ENCODE assay signal across 8 cellular contexts in genomic region chr15:92883643-92884458, GRCh38. TPM values are rescaled to one million over a fixed set of nuclear protein-coding genes. Genes with fewer than 3 reads are reported as not detected.
DNase-seq lines count a peak whose midpoint lies in the region; ATAC-seq, FAIRE-seq and TF ChIP-seq lines count a peak whose summit lies in the region.

No MANE protein-coding gene starts in this region.

- H3K27ac Mint-ChIP-seq in endothelial cell (ENCODE audit: unreplicated experiment) = peak overlapping the region; percentile 98

- peaks cover 39% of the 10 kb centered on the region for H3K36me3 ChIP-seq in ACC112 (ENCODE audit: insufficient read depth, low read length)
- H3K36me3 ChIP-seq in HAP-1 (replicated peaks) = peaks cover 51% of the 10 kb centered on the region
- H3K36me3 ChIP-seq in neural cell (ENCODE audit: insufficient read depth, low read length) = peaks cover 7% of the 10 kb centered on the region

- H3K36me3 Mint-ChIP-seq in endothelial cell (ENCODE audit: low read depth, unreplicated experiment) = peaks cover 40% of the 10 kb centered on the region

- H3K27me3 Mint-ChIP-seq in endothelial cell (ENCODE audit: unreplicated experiment) = peaks cover 15% of the 10 kb centered on the region

- peak overlapping the region; percentile 80 for H3K4me3 ChIP-seq in ACC112 (ENCODE audit: low read depth, low read length)
- H3K4me3 ChIP-seq in HAP-1 = peak overlapping the region; percentile 58
- peak overlapping the region; percentile 71 for H3K4me3 ChIP-seq in neural cell (ENCODE audit: low read length)

- H3K4me3 Mint-ChIP-seq in endothelial cell (ENCODE audit: unreplicated experiment) = peak overlapping the region; percentile 98

- peaks cover 2% of the 10 kb centered on the region for H4K20me1 ChIP-seq in neural cell (ENCODE audit: insufficient read depth)

- no peak for TF ChIP-seq EP300 in neural cell (conservative IDR thresholded peaks at IDR 0.05; ENCODE audit: poor library complexity, severe bottlenecking)

- H3K9me3 ChIP-seq in HAP-1 = no peaks in the 10 kb centered on the region
- no peaks in the 10 kb centered on the region for H3K9me3 ChIP-seq in neural cell (ENCODE audit: low read length)

- H3F3A ChIP-seq in neural cell (ENCODE audit: insufficient read depth, low read length, poor library complexity, severe bottlenecking) = no peaks in the 10 kb centered on the region

- FAIRE-seq in urothelium cell line (lab: Jason Lieb, UNC) = no peak

- DNase-seq in HAP-1 (ENCODE audit: low spot score in 2 of 2) (no peak), T-helper 1 cell (peak in 4 of 5 donors; percentile 13 to 76 (median 36)), endothelial cell (ENCODE audit: low spot score) (no peak), urothelium cell line (ENCODE audit: low spot score) (no peak)

- peak overlapping the region; percentile 85 for H3K27ac ChIP-seq in ACC112 (ENCODE audit: low read depth, low read length)
- H3K27ac ChIP-seq in neural cell (ENCODE audit: low read length) = peak overlapping the region; percentile 96

- peak overlapping the region; percentile 97 for H3K9ac ChIP-seq in neural cell (ENCODE audit: low read length)

- in situ Hi-C loops in HAP-1 (cut with MboI; ENCODE audit: low sequenced_read_pairs) = loop anchor here (5.0 kb wide), 1 partner anchor 67 kb away; no protein-coding TSS in a partner anchor

- ATAC-seq in HG02981 (IDR thresholded peaks at IDR 0.05; ENCODE audit: unreplicated experiment) = no peak
- no peak for ATAC-seq in HG03354 (IDR thresholded peaks at IDR 0.05; ENCODE audit: poor library complexity, severe bottlenecking, unreplicated experiment)

- no peaks in the 10 kb centered on the region for H3K9me3 Mint-ChIP-seq in endothelial cell (ENCODE audit: unreplicated experiment)

- H3K4me1 ChIP-seq in ACC112 (ENCODE audit: control insufficient read depth, insufficient read depth, low read length, unreplicated experiment) = peaks cover 37% of the 10 kb centered on the region
- H3K4me1 ChIP-seq in HAP-1 = peaks cover 47% of the 10 kb centered on the region

- H3K9me2 ChIP-seq in neural cell (ENCODE audit: insufficient read depth, low read length) = no peaks in the 10 kb centered on the region

- H3K27me3 ChIP-seq in ACC112 (ENCODE audit: insufficient read depth, low read length) (no peaks in the 10 kb centered on the region), HAP-1 (ENCODE audit: low read depth) (no peaks in the 10 kb centered on the region), neural cell (ENCODE audit: insufficient read depth, low read depth, low read length) (no peaks in the 10 kb centered on the region)

- peaks cover 41% of the 10 kb centered on the region for H3K4me1 Mint-ChIP-seq in endothelial cell (ENCODE audit: unreplicated experiment)

- no peak for TF ChIP-seq RAD21 in neural cell (conservative IDR thresholded peaks at IDR 0.05)

- H2AFZ ChIP-seq in ACC112 (ENCODE audit: low read length, unreplicated experiment) (no peak overlapping the region), neural cell (ENCODE audit: low read depth, low read length) (no peak overlapping the region)

- TF ChIP-seq CTCF in endothelial cell (IDR thresholded peaks at IDR 0.05; ENCODE audit: unreplicated experiment) (no peak), neural cell (IDR thresholded peaks at IDR 0.05; ENCODE audit: poor library complexity, severe bottlenecking) (no peak)

- H3K79me2 ChIP-seq in ACC112 (ENCODE audit: control insufficient read depth, insufficient read depth, low read length, unreplicated experiment) = peaks cover 63% of the 10 kb centered on the region
- peaks cover 72% of the 10 kb centered on the region for H3K79me2 ChIP-seq in neural cell (replicated peaks; ENCODE audit: insufficient read depth, low read length)

- no peak overlapping the region for H3K4me2 ChIP-seq in neural cell (ENCODE audit: low read length)

TF ChIP-seq in neural cell, 6 proteins besides CTCF, POLR2A, EP300 and RAD21:
- TF ChIP-seq REST (IDR thresholded peaks at IDR 0.05; ENCODE audit: borderline replicate concordance) (peak; percentile 72), TAF1 (IDR thresholded peaks at IDR 0.05; ENCODE audit: low read depth) (no peak), EZH2 (IDR thresholded peaks at IDR 0.05; ENCODE audit: borderline replicate concordance, insufficient read depth, low read length, poor library complexity, severe bottlenecking) (no peak)

RNA-seq across cellular contexts. Expression of gene CHD2, which starts 16.3 kb away (rescaled TPM):
- total RNA-seq in endothelial cell (ENCODE audit: unreplicated experiment) = 96.3 TPM
- polyA plus RNA-seq in neural cell = 101 and 113 TPM in 2 replicates
- 222 and 250 TPM in 2 replicates for polyA minus RNA-seq in neural cell

Comparison
In these comparisons a context has a peak if more than half of its experiments do, and no peak if none do; other contexts are left out.
1. DNase-seq: peak in T-helper 1 cell (4 of 5); none in HAP-1 (0 of 2), endothelial cell (single experiment) and urothelium cell line (single experiment).
2. Peak in every context shown above with its lines, with median percentiles within 50 percentile points of each other: H3K4me3 ChIP-seq.